17 cellular contexts compared by ENCODE assay signal in the genomic region with DNA sequence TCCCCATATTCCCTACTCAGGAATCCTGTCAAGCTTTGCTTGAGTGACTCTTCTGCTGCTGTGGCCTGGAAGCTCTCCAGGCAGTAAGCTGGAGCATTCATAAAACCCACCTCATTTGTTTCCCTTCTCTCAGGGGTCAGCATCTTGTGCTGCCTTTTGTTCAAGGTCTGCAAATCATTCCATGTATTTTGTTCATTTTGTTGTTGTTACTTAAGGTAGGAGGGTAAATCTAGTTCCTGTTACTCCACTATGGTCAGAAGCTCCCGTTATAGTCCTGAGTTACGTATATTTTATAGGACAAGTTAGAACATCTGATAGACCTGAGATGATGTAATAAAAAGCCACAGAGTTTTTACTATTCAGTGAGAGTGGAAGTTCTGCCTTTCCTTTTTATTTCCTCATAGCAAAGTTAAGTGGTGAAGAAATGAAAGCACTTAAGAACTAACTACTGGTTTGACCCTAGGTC. TPM values are rescaled to one million over a fixed set of nuclear protein-coding genes. Genes with fewer than 3 reads are reported as not detected.
DNase-seq lines count a peak whose midpoint lies in the region; ATAC-seq and TF ChIP-seq lines count a peak whose summit lies in the region.
"Had no signal": no experiment of that assay in that cellular context is flagged by ENCODE, and none has a peak within 500 bp of the region (broad histone marks: within the 10 kb centered on the region; RNA-seq: fewer than 3 reads in every experiment).

No MANE protein-coding gene starts in this region.

- H3K27ac ChIP-seq in ascending aorta, result no peak overlapping the region
- H3K27ac ChIP-seq: C4-2B, SK-N-MC had no signal

- no peaks in the 10 kb centered on the region for H3K9me3 ChIP-seq in ascending aorta

- no peak for ATAC-seq in GM18909 (IDR thresholded peaks at IDR 0.05; ENCODE audit: poor library complexity, unreplicated experiment)
- ATAC-seq: GM12878; naive thymus-derived CD8-positive, alpha-beta T cell; sciatic nerve; stimulated activated naive B cell treated with anti-CD40 and anti-IgM and Interleukin-4, amounts not matched to agents 10 μg/mL and 1 μg/mL and 100 μg/mL, for 72 hours had no signal

- H3K4me3 ChIP-seq in epithelial cell of proximal tubule (ENCODE audit: low read depth, low read length) (no peak overlapping the region), ascending aorta (no peak overlapping the region)
- H3K4me3 ChIP-seq: GM12878, SK-N-MC had no signal

- DNase-seq in HT-29 (ENCODE audit: low spot score), result peak; percentile 33
- peak; percentile 92 for DNase-seq in OCI-M1 (lab: John Stamatoyannopoulos, UW)
- DNase-seq in epithelial cell of proximal tubule (ENCODE audit: low read depth), result peak; percentile 49
- peak; percentile 90 for DNase-seq in renal cortical epithelial cell (ENCODE audit: low read depth)
- no peak for DNase-seq in NCI-H1092 treated with DMSO at 0.1 percent for 48 hours (lab: John Stamatoyannopoulos, UW)
- no peak for DNase-seq in ascending aorta (ENCODE audit: low spot score in 2 of 2)
- DNase-seq in NCI-H1092 (lab: John Stamatoyannopoulos, UW), result no peak
- DNase-seq: activated gamma-delta T cell treated with Interleukin-2 at 50 U/mL for 16 hours; EL; kidney; naive thymus-derived CD8-positive, alpha-beta T cell; stimulated activated naive B cell treated with anti-CD40 and anti-IgM and Interleukin-4, amounts not matched to agents 10 μg/mL and 1 μg/mL and 100 μg/mL, for 72 hours had no signal

- no peaks in the 10 kb centered on the region for H3K4me1 ChIP-seq in ascending aorta

- peaks cover 0 to 9% of the 10 kb centered on the region in 2 donors for H3K36me3 ChIP-seq in ascending aorta

- intact Hi-C loops in ascending aorta (cut with DNase I), result no loop called here

- no peak for TF ChIP-seq CTCF in epithelial cell of proximal tubule (conservative IDR thresholded peaks at IDR 0.05; ENCODE audit: low read depth, low read length)
- no peak for TF ChIP-seq CTCF in ascending aorta (IDR thresholded peaks at IDR 0.05)

- no peaks in the 10 kb centered on the region for H3K27me3 ChIP-seq in ascending aorta

RNA-seq across cellular contexts. Expression of gene SYNJ1, which starts 9.9 kb away (rescaled TPM):
- total RNA-seq in HT-29 (2014; rRNA removed; shearing (Covaris generic)), result 0.46 and 3.0 TPM in 2 replicates
- total RNA-seq in epithelial cell of proximal tubule (1.1 and 2.5 TPM in 2 replicates), renal cortical epithelial cell (0.69 and 13.1 TPM in 2 replicates), ascending aorta (12.1 TPM)

RNA-seq across cellular contexts. Expression of gene PAXBP1, which starts 53.7 kb away (rescaled TPM):
- total RNA-seq in HT-29 (2014; rRNA removed; shearing (Covaris generic)), result 16.5 and 16.7 TPM in 2 replicates
- total RNA-seq in epithelial cell of proximal tubule, result 14.8 and 15.8 TPM in 2 replicates
- 15.6 and 30.4 TPM in 2 replicates for total RNA-seq in renal cortical epithelial cell
- total RNA-seq in ascending aorta, result 18.3 TPM

Comparison
In these comparisons a context has a peak if more than half of its experiments do, and no peak if none do; other contexts are left out.
1. DNase-seq: peak in HT-29 (single experiment), OCI-M1 (single experiment), epithelial cell of proximal tubule (single experiment) and renal cortical epithelial cell (single experiment); none in NCI-H1092 treated with DMSO at 0.1 percent for 48 hours (single experiment), ascending aorta (0 of 2) and NCI-H1092 (single experiment).